9 cellular contexts compared by ENCODE assay signal in the genomic region with DNA sequence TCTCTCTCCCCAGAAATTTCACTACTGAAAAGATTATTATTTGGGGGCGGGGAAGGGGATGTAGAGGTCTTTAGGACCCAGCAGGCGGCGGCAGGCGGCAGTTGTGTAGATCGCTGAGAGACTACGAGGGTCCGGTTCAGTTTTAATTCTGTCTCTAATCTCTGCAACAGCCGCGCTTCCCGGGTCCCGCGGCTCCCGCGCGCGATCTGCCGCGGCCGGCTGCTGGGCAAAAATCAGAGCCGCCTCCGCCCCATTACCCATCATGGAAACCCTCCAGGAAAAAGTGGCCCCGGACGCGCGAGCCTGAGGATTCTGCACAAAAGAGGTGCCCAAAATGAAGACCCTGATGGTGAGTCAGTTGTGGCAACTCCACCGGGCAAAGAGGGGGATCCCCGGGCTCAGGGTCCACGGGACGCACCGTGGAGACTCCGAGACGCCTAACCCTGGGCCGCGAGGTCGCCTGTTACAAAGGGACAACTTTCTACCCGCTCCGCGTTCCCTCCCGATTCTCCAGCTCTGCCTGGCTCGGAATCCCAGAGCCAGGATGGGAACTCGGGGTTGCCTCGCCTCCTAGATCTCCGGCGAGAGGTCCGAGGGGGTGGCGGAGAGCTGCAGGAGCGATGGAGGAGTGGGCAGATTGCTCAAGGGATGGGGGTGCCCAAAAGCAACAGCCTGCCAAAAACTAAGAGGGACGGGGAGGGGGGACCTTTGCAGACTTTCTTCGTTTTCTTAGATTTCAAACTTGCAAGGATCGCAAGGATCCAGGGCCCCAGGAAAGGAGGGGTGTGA. TPM values are rescaled to one million over a fixed set of nuclear protein-coding genes. Genes with fewer than 3 reads are reported as not detected.
A peak's percentile ranks its signal among the peaks of the same experiment; 100 is the strongest.
DNase-seq lines count a peak whose midpoint lies in the region; ATAC-seq and TF ChIP-seq lines count a peak whose summit lies in the region.
"Had no signal": no experiment of that assay in that cellular context is flagged by ENCODE, and none has a peak within 500 bp of the region (broad histone marks: within the 10 kb centered on the region; RNA-seq: fewer than 3 reads in every experiment).

TSS of gene ST6GALNAC5 (plus strand) at position 139 of the 789 bp plus-strand sequence.

- peak; percentile 49 to 59 for ATAC-seq in upper lobe of left lung (ENCODE audit: low FRiP score in 2 of 2)
- ATAC-seq in GM19324 (IDR thresholded peaks at IDR 0.05; ENCODE audit: low FRiP score, unreplicated experiment) = no peak
- ATAC-seq in GM21360 (IDR thresholded peaks at IDR 0.05; ENCODE audit: unreplicated experiment) = no peak

- no peaks in the 10 kb centered on the region for H3K79me1 ChIP-seq in mesendoderm (ENCODE audit: low read length)

- no peaks in the 10 kb centered on the region for H3K36me3 ChIP-seq in mesendoderm (ENCODE audit: control insufficient read depth, insufficient read depth, low read length)
- no peaks in the 10 kb centered on the region for H3K36me3 ChIP-seq in upper lobe of left lung

- H3K79me2 ChIP-seq in mesendoderm (ENCODE audit: control insufficient read depth, insufficient read depth, low read length) = no peaks in the 10 kb centered on the region

- H2BK5ac ChIP-seq in mesendoderm (ENCODE audit: low read length) = no peak within 1 kb of the TSS

- H3K4ac ChIP-seq in mesendoderm (ENCODE audit: low read depth, low read length) = peak within 1 kb of the TSS; percentile 83

- peak within 1 kb of the TSS; percentile 54 for H3K4me2 ChIP-seq in mesendoderm (ENCODE audit: low read length)

- no peak within 1 kb of the TSS for H2AK5ac ChIP-seq in mesendoderm (ENCODE audit: low read length)

- H3K56ac ChIP-seq in mesendoderm (ENCODE audit: low read length) = peak within 1 kb of the TSS; percentile 91

- no peak for TF ChIP-seq EP300 in upper lobe of left lung (IDR thresholded peaks at IDR 0.05)

- H3K4me1 ChIP-seq in mesendoderm (ENCODE audit: control insufficient read depth, low read depth, low read length) (no peaks in the 10 kb centered on the region), upper lobe of left lung (peaks cover 15 to 24% (median 18%) of the 10 kb centered on the region in 4 donors)

- H2BK15ac ChIP-seq in mesendoderm (replicated peaks; ENCODE audit: low read depth) = no peak within 1 kb of the TSS

- no peak for TF ChIP-seq POLR2A in upper lobe of left lung (IDR thresholded peaks at IDR 0.05)

- H3K36me3 Mint-ChIP-seq in activated CD4-positive, alpha-beta T cell treated with anti-CD3 and anti-CD28 coated beads, Interleukin-2, amount 10 ng/mL, durations not matched to agents 24 days and 14 days (ENCODE audit: low read depth) = no peaks in the 10 kb centered on the region
- no peaks in the 10 kb centered on the region for H3K36me3 Mint-ChIP-seq in dendritic cell treated with granulocyte-macrophage colony-stimulating factor and Interleukin-4, amounts not matched to agents 40 ng/mL and 50 ng/mL, for 4 days (ENCODE audit: low read depth)

- H3K23ac ChIP-seq in mesendoderm (ENCODE audit: low read length) = peak within 1 kb of the TSS; percentile 59

- H2BK120ac ChIP-seq in mesendoderm (ENCODE audit: low read depth, low read length) = no peak within 1 kb of the TSS

- TF ChIP-seq CTCF in upper lobe of left lung (IDR thresholded peaks at IDR 0.05) = no peak

- no peak for DNase-seq in activated CD4-positive, alpha-beta T cell treated with anti-CD3 and anti-CD28 coated beads, Interleukin-2, amount 10 ng/mL, durations not matched to agents 24 days and 14 days
- DNase-seq in activated CD4-positive, alpha-beta T cell treated with anti-CD3 and anti-CD28 coated beads, Interleukin-2, amount 50 U/mL, for 1 hour = no peak
- DNase-seq in NCI-H82 treated with DMSO at 0.1 percent for 48 hours (lab: John Stamatoyannopoulos, UW; ENCODE audit: unreplicated experiment) (peak; percentile 86), mesendoderm (peak; percentile 76), upper lobe of left lung (peak in 1 of 2 donors; percentile 71)

- H3K4me1 Mint-ChIP-seq in activated CD4-positive, alpha-beta T cell treated with anti-CD3 and anti-CD28 coated beads, Interleukin-2, amount 10 ng/mL, durations not matched to agents 24 days and 14 days = peaks cover 4% of the 10 kb centered on the region
- peaks cover 28% of the 10 kb centered on the region for H3K4me1 Mint-ChIP-seq in dendritic cell treated with granulocyte-macrophage colony-stimulating factor and Interleukin-4, amounts not matched to agents 40 ng/mL and 50 ng/mL, for 4 days (ENCODE audit: low read depth)

- peaks cover 72% of the 10 kb centered on the region for H3K27me3 Mint-ChIP-seq in activated CD4-positive, alpha-beta T cell treated with anti-CD3 and anti-CD28 coated beads, Interleukin-2, amount 10 ng/mL, durations not matched to agents 24 days and 14 days
- H3K27me3 Mint-ChIP-seq in dendritic cell treated with granulocyte-macrophage colony-stimulating factor and Interleukin-4, amounts not matched to agents 40 ng/mL and 50 ng/mL, for 4 days = peaks cover 75% of the 10 kb centered on the region

- peak within 1 kb of the TSS; percentile 90 for H3K18ac ChIP-seq in mesendoderm (ENCODE audit: low read length)

- no peaks in the 10 kb centered on the region for H3K9me3 ChIP-seq in upper lobe of left lung

- no peak within 1 kb of the TSS for H3K27ac Mint-ChIP-seq in activated CD4-positive, alpha-beta T cell treated with anti-CD3 and anti-CD28 coated beads, Interleukin-2, amount 10 ng/mL, durations not matched to agents 24 days and 14 days
- no peak within 1 kb of the TSS for H3K27ac Mint-ChIP-seq in dendritic cell treated with granulocyte-macrophage colony-stimulating factor and Interleukin-4, amounts not matched to agents 40 ng/mL and 50 ng/mL, for 4 days

- peak within 1 kb of the TSS; percentile 76 for H3K4me3 ChIP-seq in mesendoderm (ENCODE audit: low read length)
- H3K4me3 ChIP-seq in upper lobe of left lung = peak within 1 kb of the TSS; percentile 41 to 51 (median 48)

- H4K8ac ChIP-seq in mesendoderm (ENCODE audit: low read depth, low read length) = no peak within 1 kb of the TSS

- no peaks in the 10 kb centered on the region for H3K9me3 Mint-ChIP-seq in activated CD4-positive, alpha-beta T cell treated with anti-CD3 and anti-CD28 coated beads, Interleukin-2, amount 10 ng/mL, durations not matched to agents 24 days and 14 days
- no peaks in the 10 kb centered on the region for H3K9me3 Mint-ChIP-seq in dendritic cell treated with granulocyte-macrophage colony-stimulating factor and Interleukin-4, amounts not matched to agents 40 ng/mL and 50 ng/mL, for 4 days

- H3K4me3 Mint-ChIP-seq in activated CD4-positive, alpha-beta T cell treated with anti-CD3 and anti-CD28 coated beads, Interleukin-2, amount 10 ng/mL, durations not matched to agents 24 days and 14 days = peak within 1 kb of the TSS; percentile 77
- peak within 1 kb of the TSS; percentile 39 for H3K4me3 Mint-ChIP-seq in dendritic cell treated with granulocyte-macrophage colony-stimulating factor and Interleukin-4, amounts not matched to agents 40 ng/mL and 50 ng/mL, for 4 days

- no CpG with 5 or more reads among the region's 50 CpGs for WGBS in mesendoderm (ENCODE audit: extremely low coverage, insufficient coverage, low lambda C conversion rate)
- 2 to 3% methylated on average over 21 to 50 of the region's 50 CpGs for WGBS in upper lobe of left lung, 2 donors

- intact Hi-C loops in activated CD4-positive, alpha-beta T cell treated with anti-CD3 and anti-CD28 coated beads, Interleukin-2, amount 10 ng/mL, durations not matched to agents 24 days and 14 days (cut with micrococcal nuclease) = loop anchor here (10.0 kb wide), 1 partner anchor 713 kb away; no protein-coding TSS in a partner anchor
- intact Hi-C loops in dendritic cell treated with granulocyte-macrophage colony-stimulating factor and Interleukin-4, amounts not matched to agents 40 ng/mL and 50 ng/mL, for 4 days (cut with micrococcal nuclease) = no loop called here

- H4K5ac ChIP-seq in mesendoderm (ENCODE audit: low read length) = no peak within 1 kb of the TSS

- no peak within 1 kb of the TSS for H3K27ac ChIP-seq in mesendoderm (ENCODE audit: low read depth, low read length)
- H3K27ac ChIP-seq in upper lobe of left lung = peak within 1 kb of the TSS in 3 of 4 donors; percentile 63 to 72 (median 64)

- no peaks in the 10 kb centered on the region for H3K27me3 ChIP-seq in mesendoderm (ENCODE audit: insufficient read depth, low read length, poor library complexity)
- peaks cover 0 to 18% (median 8%) of the 10 kb centered on the region in 4 donors for H3K27me3 ChIP-seq in upper lobe of left lung

- peak within 1 kb of the TSS; percentile 86 for H3K9ac ChIP-seq in mesendoderm (ENCODE audit: low read length)

RNA-seq across cellular contexts. Expression of gene ST6GALNAC5, which starts in this region (rescaled TPM):
- not detected in 2 replicates for total RNA-seq in activated CD4-positive, alpha-beta T cell treated with anti-CD3 and anti-CD28 coated beads, Interleukin-2, amount 10 ng/mL, durations not matched to agents 24 days and 14 days
- polyA plus RNA-seq in mesendoderm (2013, experiment 1 of 2) = 6.3 TPM
- polyA plus RNA-seq in mesendoderm (2013, experiment 2 of 2) = 6.1 TPM
- total RNA-seq in upper lobe of left lung = 10 to 100 TPM; 18.9 to 54.9 (median 28.0) TPM
- total RNA-seq: activated CD8-positive, alpha-beta memory T cell treated with anti-CD3 and anti-CD28 coated beads for 36 hours had no signal

Comparison
In these comparisons a context has a peak if more than half of its experiments do, and no peak if none do; other contexts are left out.
1. RNA of gene ST6GALNAC5 (total RNA-seq): 18.9 to 54.9 TPM in upper lobe of left lung; not detected in activated CD4-positive, alpha-beta T cell treated with anti-CD3 and anti-CD28 coated beads, Interleukin-2, amount 10 ng/mL, durations not matched to agents 24 days and 14 days; every median in the first group is over 10 times any median in the second.
2. DNase-seq: peak in NCI-H82 treated with DMSO at 0.1 percent for 48 hours (single experiment) and mesendoderm (single experiment); none in activated CD4-positive, alpha-beta T cell treated with anti-CD3 and anti-CD28 coated beads, Interleukin-2, amount 10 ng/mL, durations not matched to agents 24 days and 14 days (single experiment) and activated CD4-positive, alpha-beta T cell treated with anti-CD3 and anti-CD28 coated beads, Interleukin-2, amount 50 U/mL, for 1 hour (single experiment).
3. ATAC-seq: peak in upper lobe of left lung (2 of 2); none in GM19324 (single experiment) and GM21360 (single experiment).